9 cellular contexts compared by ENCODE assay signal in genomic region chr15:73751896-73752816, GRCh38. TPM values are rescaled to one million over a fixed set of nuclear protein-coding genes. Genes with fewer than 3 reads are reported as not detected.
A peak's percentile ranks its signal among the peaks of the same experiment; 100 is the strongest.
DNase-seq lines count a peak whose midpoint lies in the region; ATAC-seq, FAIRE-seq and TF ChIP-seq lines count a peak whose summit lies in the region.
"Had no signal": no experiment of that assay in that cellular context is flagged by ENCODE, and none has a peak within 500 bp of the region (broad histone marks: within the 10 kb centered on the region; RNA-seq: fewer than 3 reads in every experiment).

No MANE protein-coding gene starts in this region.

- no peak overlapping the region for H2AFZ ChIP-seq in HepG2 (ENCODE audit: low read length)

- H3K4me1 ChIP-seq in HUES48 (ENCODE audit: control insufficient read depth, insufficient read depth, low read length) (peaks cover 17% of the 10 kb centered on the region), HepG2 (ENCODE audit: insufficient read depth, low read length) (no peaks in the 10 kb centered on the region), stomach smooth muscle (ENCODE audit: control insufficient read depth, insufficient read depth, low read length) (peaks cover 21% of the 10 kb centered on the region)

- POLR2A ChIA-PET in HepG2 (lab: Yijun Ruan, JAX): no interaction called here

- peak overlapping the region; percentile 72 for H3K4me3 ChIP-seq in HUES48 (ENCODE audit: low read depth, low read length)
- H3K4me3 ChIP-seq in HepG2 (replicated peaks in 1 of 3; ENCODE audit: insufficient read depth in 1 of 3, low read depth in 2 of 3, low read length in 3 of 3): peak overlapping the region; percentile 14 to 50 (median 34); a peak in 3 of 6 replicates
- H3K4me3 ChIP-seq in stomach smooth muscle (ENCODE audit: low read length in 2 of 2): peak overlapping the region; percentile 58 to 77

- 6% methylated on average over 32 of the region's 81 CpGs for WGBS in HepG2 (ENCODE audit: low lambda C conversion rate)

- no peak for TF ChIP-seq POLR2A in HepG2 (IDR thresholded peaks at IDR 0.05; ENCODE audit: insufficient read depth in 1 of 2, low read depth in 2 of 2, low read length in 2 of 2)

- H3K9ac ChIP-seq in HUES48 (ENCODE audit: low read depth, low read length) (no peak overlapping the region), HepG2 (ENCODE audit: insufficient read depth, low read depth, low read length) (no peak overlapping the region), stomach smooth muscle (ENCODE audit: low read length in 2 of 2) (peak overlapping the region; percentile 29 to 58)

- FAIRE-seq in HepG2 (lab: Jason Lieb, UNC): no peak

- ATAC-seq in HepG2 (peak; percentile 42), GM21515 (IDR thresholded peaks at IDR 0.05; ENCODE audit: unreplicated experiment) (no peak)

- H3K9me3 ChIP-seq in HUES48 (ENCODE audit: control insufficient read depth, insufficient read depth, low read length) (no peaks in the 10 kb centered on the region), HepG2 (ENCODE audit: low read length) (no peaks in the 10 kb centered on the region), stomach smooth muscle (ENCODE audit: control insufficient read depth in 2 of 2, low read length in 2 of 2) (no peaks in the 10 kb centered on the region)

- CTCF ChIA-PET in HepG2 (lab: Yijun Ruan, JAX; ENCODE audit: low intra/inter-chr PET ratio, low total read pairs): no interaction called here

- in situ Hi-C loops in HepG2 (cut with HindIII; ENCODE audit: extremely low pct_ligation_motif_present, low pct_unique_long_range_greater_than_20kb): no loop called here

- no TSS peak for BruUV-seq in HepG2 (replicated peaks; lab: Mats Ljungman, UMichigan)

- TF ChIP-seq EP300 in HepG2 (IDR thresholded peaks at IDR 0.05; ENCODE audit: low read depth in 2 of 2, low read length in 2 of 2): no peak
- no peak for TF ChIP-seq EP300 in HepG2 (CRISPR knock-in tag; IDR thresholded peaks at IDR 0.05; ENCODE audit: borderline replicate concordance)

- intact Hi-C loops in HepG2 (cut with micrococcal nuclease; ENCODE audit: unreplicated experiment): no loop called here

- no peak for TF ChIP-seq CTCF in HepG2 (CRISPR knock-in tag; IDR thresholded peaks at IDR 0.05)

- peak overlapping the region; percentile 45; the same call in 1 of the 2 replicates for H3K4me2 ChIP-seq in HepG2 (ENCODE audit: low read depth, low read length)

- no peaks in the 10 kb centered on the region for H3K79me2 ChIP-seq in HepG2 (ENCODE audit: insufficient read depth, low read length)

- DNase-seq in dermis blood vessel endothelial cell (peak; percentile 4), HepG2 (ENCODE audit: low spot score) (no peak), NCI-H2081 treated with DMSO at 0.1 percent for 48 hours (lab: John Stamatoyannopoulos, UW) (no peak), epidermal melanocyte (ENCODE audit: insufficient read length, low spot score) (no peak)
- DNase-seq in activated CD4-positive, alpha-beta T cell treated with anti-CD3 and anti-CD28 coated beads for 4 hours: no peak
- DNase-seq: activated naive CD4-positive, alpha-beta T cell had no signal

- no peaks in the 10 kb centered on the region for H4K20me1 ChIP-seq in HepG2 (ENCODE audit: insufficient read depth, low read length)

- peaks cover 26% of the 10 kb centered on the region for H3K27me3 ChIP-seq in HUES48 (ENCODE audit: control insufficient read depth, insufficient read depth, low read length)
- peaks cover 8 to 47% of the 10 kb centered on the region in 2 experiments; a peak in 4 of 5 replicates for H3K27me3 ChIP-seq in HepG2 (ENCODE audit: control insufficient read depth in 1 of 2, insufficient read depth in 2 of 2, low read length in 2 of 2)
- H3K27me3 ChIP-seq in stomach smooth muscle (ENCODE audit: control insufficient read depth in 1 of 2, insufficient read depth in 2 of 2, low read length in 2 of 2): peaks cover 2 to 4% of the 10 kb centered on the region in 2 donors

- H3K36me3 ChIP-seq in HUES48 (ENCODE audit: control insufficient read depth, insufficient read depth, low read length) (no peaks in the 10 kb centered on the region), HepG2 (replicated peaks in 1 of 2; ENCODE audit: control insufficient read depth in 1 of 2, insufficient read depth in 2 of 2, low read length in 2 of 2) (no peaks in the 10 kb centered on the region), stomach smooth muscle (ENCODE audit: control insufficient read depth in 2 of 2, insufficient read depth in 2 of 2, low read length in 2 of 2) (no peaks in the 10 kb centered on the region)

- H3K27ac ChIP-seq in HUES48 (ENCODE audit: low read depth, low read length) (no peak overlapping the region), HepG2 (ENCODE audit: extremely low read length, insufficient read depth, low read length) (no peak overlapping the region), stomach smooth muscle (ENCODE audit: low read length) (no peak overlapping the region)

- TF ChIP-seq RAD21 in HepG2 (CRISPR knock-in tag; IDR thresholded peaks at IDR 0.05): no peak

TF ChIP-seq in HepG2, 621 proteins besides CTCF, POLR2A, EP300 and RAD21:
- TF ChIP-seq KLF15 (CRISPR knock-in tag; IDR thresholded peaks at IDR 0.05; ENCODE audit: borderline replicate concordance) (no peak), ZNF768 (CRISPR knock-in tag; IDR thresholded peaks at IDR 0.05) (peak; percentile 18; the same call in 1 of the 2 replicates), HNRNPK (IDR thresholded peaks at IDR 0.05; ENCODE audit: low read depth, low read length, poor library complexity, severe bottlenecking) (no peak), ZFY (CRISPR knock-in tag; IDR thresholded peaks at IDR 0.05) (no peak), EZH2 (conservative IDR thresholded peaks at IDR 0.05; ENCODE audit: low read depth, low read length) (peak; percentile 43; the same call in 1 of the 2 replicates), TMF1 (CRISPR knock-in tag; IDR thresholded peaks at IDR 0.05; ENCODE audit: low read depth) (no peak), ONECUT2 (CRISPR knock-in tag; IDR thresholded peaks at IDR 0.05) (no peak), ZNF800 (CRISPR knock-in tag; IDR thresholded peaks at IDR 0.05) (0 out of 2 replicates have a peak, but pooled peaks have one; percentile 30), TP53 (CRISPR knock-in tag; conservative IDR thresholded peaks at IDR 0.05) (no peak), ELF4 (CRISPR knock-in tag; IDR thresholded peaks at IDR 0.05; ENCODE audit: borderline replicate concordance) (no peak), ZFP41 (CRISPR knock-in tag; IDR thresholded peaks at IDR 0.05; ENCODE audit: borderline replicate concordance) (no peak), ZNF891 (CRISPR knock-in tag; IDR thresholded peaks at IDR 0.05) (no peak), IRX3 (CRISPR knock-in tag; IDR thresholded peaks at IDR 0.05; ENCODE audit: borderline replicate concordance, low read depth) (no peak)
TF ChIP-seq in HepG2: peak in this region for 3.

RNA-seq across cellular contexts. Expression of gene INSYN1, which starts 1.0 kb away (rescaled TPM):
- total RNA-seq in dermis blood vessel endothelial cell: not detected in 2 replicates
- total RNA-seq in HepG2 (2016; rRNA removed; fragmentation: Illumina TruSeq; extraction: Trizol): not detected in 2 replicates
- not detected in 2 replicates for total RNA-seq in HepG2 (2016; cell fraction: cytosol; rRNA removed; fragmentation: Illumina TruSeq; extraction: Trizol; ENCODE audit: low read depth)
- total RNA-seq in HepG2 (2016; cell fraction: insoluble cytoplasmic fraction; rRNA removed; fragmentation: Illumina TruSeq; extraction: Trizol): not detected in 2 replicates
- total RNA-seq in HepG2 (2016; cell fraction: membrane; rRNA removed; fragmentation: Illumina TruSeq; extraction: Trizol): not detected in 2 replicates
- total RNA-seq in HepG2 (2016; cell fraction: nucleus; rRNA removed; fragmentation: Illumina TruSeq; extraction: Trizol): not detected in 2 replicates
- polyA plus RNA-seq in HepG2 (2011; rRNA removed): not detected in 2 replicates
- polyA plus RNA-seq in HepG2 (2011; cell fraction: cytosol; rRNA removed): not detected in 2 replicates
- not detected in 2 replicates for polyA plus RNA-seq in HepG2 (2011; cell fraction: nucleus; rRNA removed)
- polyA plus RNA-seq in HepG2 (2012): not detected in 2 replicates
- polyA plus RNA-seq in HepG2 (2016; cell fraction: cytosol; fragmentation: Illumina TruSeq; extraction: Trizol; ENCODE audit: low read depth): not detected in 2 replicates
- not detected in 2 replicates for polyA plus RNA-seq in HepG2 (2016; cell fraction: insoluble cytoplasmic fraction; fragmentation: Illumina TruSeq; extraction: Trizol; ENCODE audit: low read depth)
- polyA plus RNA-seq in HepG2 (2016; cell fraction: membrane; fragmentation: Illumina TruSeq; extraction: Trizol; ENCODE audit: low read depth): not detected in 2 replicates
- polyA plus RNA-seq in HepG2 (2016; cell fraction: nucleus; fragmentation: Illumina TruSeq; extraction: Trizol; ENCODE audit: insufficient read depth, low read depth): not detected in 2 replicates
- polyA minus RNA-seq in HepG2 (2011; rRNA and poly(A)+ RNA removed; ENCODE audit: low replicate concordance): not detected in 2 replicates
- not detected in 2 replicates for polyA minus RNA-seq in HepG2 (2011; cell fraction: cytosol; rRNA and poly(A)+ RNA removed)
- not detected in 2 replicates for polyA minus RNA-seq in HepG2 (2011; cell fraction: nucleus; rRNA and poly(A)+ RNA removed)

Comparison
In these comparisons a context has a peak if more than half of its experiments do, and no peak if none do; other contexts are left out.
1. H3K9ac ChIP-seq: peak in stomach smooth muscle (2 of 2); none in HUES48 (single experiment) and HepG2 (single experiment).
2. Peak in every context shown above with its lines, with median percentiles within 50 percentile points of each other: H3K4me3 ChIP-seq.